In the genomic region with DNA sequence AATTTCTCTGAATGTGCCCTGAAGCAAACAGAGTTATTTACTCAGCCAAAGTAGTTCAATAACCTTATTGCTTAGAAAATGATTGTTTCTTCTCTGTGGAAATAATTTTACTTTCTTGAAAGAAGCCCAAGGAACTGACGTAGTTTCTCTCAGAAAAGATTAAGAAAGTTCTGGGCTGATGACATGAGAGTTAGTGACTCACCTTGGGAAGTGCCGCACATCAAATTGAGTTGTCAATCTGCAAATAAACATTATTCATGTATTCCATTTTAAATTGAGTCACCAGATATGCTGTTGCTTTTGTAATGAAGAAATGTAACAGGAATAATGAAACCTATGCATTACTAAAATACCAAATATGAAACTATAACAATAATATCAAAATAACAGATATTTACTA, we compare ENCODE assay signal across 1 cellular context.
TF ChIP-seq lines count a peak whose summit lies in the region.

No MANE protein-coding gene starts in this region.

TF ChIP-seq in A549, 52 proteins besides CTCF, POLR2A, EP300 and RAD21 (continued from another document):
- TF ChIP-seq, protein P1, sequence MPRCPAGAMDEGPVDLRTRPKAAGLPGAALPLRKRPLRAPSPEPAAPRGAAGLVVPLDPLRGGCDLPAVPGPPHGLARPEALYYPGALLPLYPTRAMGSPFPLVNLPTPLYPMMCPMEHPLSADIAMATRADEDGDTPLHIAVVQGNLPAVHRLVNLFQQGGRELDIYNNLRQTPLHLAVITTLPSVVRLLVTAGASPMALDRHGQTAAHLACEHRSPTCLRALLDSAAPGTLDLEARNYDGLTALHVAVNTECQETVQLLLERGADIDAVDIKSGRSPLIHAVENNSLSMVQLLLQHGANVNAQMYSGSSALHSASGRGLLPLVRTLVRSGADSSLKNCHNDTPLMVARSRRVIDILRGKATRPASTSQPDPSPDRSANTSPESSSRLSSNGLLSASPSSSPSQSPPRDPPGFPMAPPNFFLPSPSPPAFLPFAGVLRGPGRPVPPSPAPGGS (IDR thresholded peaks at IDR 0.05), result no peak
- TF ChIP-seq ZFP36 (IDR thresholded peaks at IDR 0.05; ENCODE audit: borderline replicate concordance, partially characterized antibody) (no peak), RNF2 (IDR thresholded peaks at IDR 0.05; ENCODE audit: borderline replicate concordance, low read depth) (no peak), FOSL2 (IDR thresholded peaks at IDR 0.05) (no peak), FOSL2 (CRISPR knock-in tag; IDR thresholded peaks at IDR 0.05) (peak; percentile 30; the same call in 1 of the 2 replicates), CBX8 (IDR thresholded peaks at IDR 0.05) (no peak)
